In the genomic region with DNA sequence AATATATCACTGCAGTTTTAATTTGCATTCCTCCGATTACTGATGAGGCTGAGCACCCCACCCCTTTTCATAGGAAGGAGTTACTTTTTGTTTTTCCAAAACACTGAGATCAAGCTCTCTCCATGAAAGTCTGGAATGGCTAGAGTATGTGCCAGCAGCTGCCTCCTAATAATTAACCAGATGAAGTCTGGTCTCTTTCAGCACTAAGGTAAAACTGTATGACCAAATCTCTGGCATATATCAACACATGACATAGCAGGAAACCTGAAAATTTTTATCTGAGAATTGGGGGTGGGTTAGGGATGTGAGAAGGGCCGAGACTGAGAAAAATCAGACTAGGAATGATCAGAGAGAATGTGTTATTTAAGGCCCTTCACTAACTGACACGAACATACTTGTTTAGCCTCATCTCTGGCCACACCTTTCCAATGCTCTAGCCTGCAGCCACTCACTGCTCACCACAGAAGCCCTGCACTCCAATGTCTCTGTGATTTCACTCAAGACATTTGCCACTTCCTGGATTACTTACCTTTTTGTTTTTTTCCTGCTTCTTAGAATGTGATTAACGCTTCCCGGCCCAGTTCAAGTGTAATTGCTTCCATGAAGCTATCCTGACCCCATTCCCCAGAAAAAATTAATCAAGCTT, we compare ENCODE assay signal across 9 cellular contexts. TPM values are rescaled to one million over a fixed set of nuclear protein-coding genes. Genes with fewer than 3 reads are reported as not detected.
A peak's percentile ranks its signal among the peaks of the same experiment; 100 is the strongest.
DNase-seq lines count a peak whose midpoint lies in the region; ATAC-seq and TF ChIP-seq lines count a peak whose summit lies in the region.
"Had no signal": no experiment of that assay in that cellular context is flagged by ENCODE, and none has a peak within 500 bp of the region (broad histone marks: within the 10 kb centered on the region; RNA-seq: fewer than 3 reads in every experiment).

No MANE protein-coding gene starts in this region.

- no peak for ATAC-seq in GM21619 (IDR thresholded peaks at IDR 0.05; ENCODE audit: unreplicated experiment)

- H3K9me3 Mint-ChIP-seq in nephron progenitor cell: no peaks in the 10 kb centered on the region

- H3K4me3 ChIP-seq in foreskin fibroblast (ENCODE audit: low read depth in 1 of 2, low read length in 2 of 2): no peak overlapping the region
- H3K4me3 ChIP-seq: thoracic aorta had no signal

- peak; percentile 72 for DNase-seq in Caki2 (ENCODE audit: low read depth)
- DNase-seq in T follicular helper cell (ENCODE audit: low read depth): peak; percentile 7
- DNase-seq in epithelial cell of prostate (ENCODE audit: low read depth, low spot score): peak; percentile 24
- DNase-seq in nephron progenitor cell: no peak
- no peak for DNase-seq in globus pallidus (ENCODE audit: low spot score)
- DNase-seq in foreskin fibroblast: no peak
- DNase-seq in DMS114 treated with DMSO at 0.1 percent for 48 hours (lab: John Stamatoyannopoulos, UW; ENCODE audit: unreplicated experiment): no peak

- in situ Hi-C loops in Caki2 (cut with HindIII; ENCODE audit: low pct_unique_long_range_greater_than_20kb, low sequenced_read_pairs): no loop called here

- TF ChIP-seq CTCF in nephron progenitor cell (IDR thresholded peaks at IDR 0.05) (no peak), foreskin fibroblast (IDR thresholded peaks at IDR 0.05; ENCODE audit: low read depth, low read length) (no peak)

- H3K27me3 Mint-ChIP-seq in nephron progenitor cell (ENCODE audit: low read depth, poor library complexity): no peaks in the 10 kb centered on the region

- H3K27ac Mint-ChIP-seq in nephron progenitor cell: peak overlapping the region; percentile 46

- peaks cover 24% of the 10 kb centered on the region for H3K36me3 Mint-ChIP-seq in nephron progenitor cell (ENCODE audit: low read depth)

- H3K27ac ChIP-seq in epithelial cell of prostate: peak overlapping the region; percentile 63
- H3K27ac ChIP-seq: thoracic aorta had no signal

- H3K4me1 Mint-ChIP-seq in nephron progenitor cell: peaks cover 17% of the 10 kb centered on the region

- no peak overlapping the region for H3K4me3 Mint-ChIP-seq in nephron progenitor cell

RNA-seq across cellular contexts. Expression of a gene that starts 34.7 kb away (rescaled TPM):
- 17.3 and 18.7 TPM in 2 replicates for total RNA-seq in Caki2 (2014; rRNA removed; shearing (Covaris generic); ENCODE audit: low replicate concordance)

Comparison
In these comparisons a context has a peak if more than half of its experiments do, and no peak if none do; other contexts are left out.
1. DNase-seq: peak in Caki2 (single experiment), T follicular helper cell (single experiment) and epithelial cell of prostate (single experiment); none in nephron progenitor cell (single experiment), globus pallidus (single experiment), foreskin fibroblast (0 of 2) and DMS114 treated with DMSO at 0.1 percent for 48 hours (single experiment).